9 cellular contexts compared by ENCODE assay signal in genomic region chr19:41311072-41311471, GRCh38. TPM values are rescaled to one million over a fixed set of nuclear protein-coding genes. Genes with fewer than 3 reads are reported as not detected.
A peak's percentile ranks its signal among the peaks of the same experiment; 100 is the strongest.
DNase-seq lines count a peak whose midpoint lies in the region; ATAC-seq and TF ChIP-seq lines count a peak whose summit lies in the region.
"Had no signal": no experiment of that assay in that cellular context is flagged by ENCODE, and none has a peak within 500 bp of the region (broad histone marks: within the 10 kb centered on the region; RNA-seq: fewer than 3 reads in every experiment).

No MANE protein-coding gene starts in this region.

- H3K4me3 ChIP-seq in BLaER1 treated with 17β-estradiol and CSF1 and Interleukin-3, amounts not matched to agents 10 nM and 100 nM, result peak overlapping the region; percentile 68 to 83 (median 72)
- H3K4me3 ChIP-seq in MG63 (peak overlapping the region; percentile 91), neuronal stem cell (ENCODE audit: low read length in 2 of 2) (peak overlapping the region in 1 of 2 donors; percentile 54)

- peaks cover 44 to 73% (median 56%) of the 10 kb centered on the region in 11 experiments for H3K36me3 ChIP-seq in BLaER1 treated with 17β-estradiol and CSF1 and Interleukin-3, amounts not matched to agents 10 nM and 100 nM
- H3K36me3 ChIP-seq in MG63 (peaks cover 65% of the 10 kb centered on the region), neuronal stem cell (replicated peaks in 1 of 2; ENCODE audit: control insufficient read depth in 2 of 2, insufficient read depth in 2 of 2, low read length in 2 of 2) (peaks cover 16 to 64% of the 10 kb centered on the region in 2 donors)

- peak overlapping the region; percentile 87 to 97 (median 93) for H3K9ac ChIP-seq in BLaER1 treated with 17β-estradiol and CSF1 and Interleukin-3, amounts not matched to agents 10 nM and 100 nM
- no peak overlapping the region for H3K9ac ChIP-seq in neuronal stem cell (ENCODE audit: low read depth, low read length, poor library complexity)

- no peak for TF ChIP-seq CTCF in nephron (IDR thresholded peaks at IDR 0.05; ENCODE audit: unreplicated experiment in 3 of 3)

- H3K27me3 Mint-ChIP-seq in dendritic cell treated with granulocyte-macrophage colony-stimulating factor and Interleukin-4, amounts not matched to agents 40 ng/mL and 50 ng/mL, for 4 days, result no peaks in the 10 kb centered on the region
- H3K27me3 Mint-ChIP-seq in nephron (ENCODE audit: low read depth), result no peaks in the 10 kb centered on the region

- H3K4me1 ChIP-seq in BLaER1 treated with 17β-estradiol and CSF1 and Interleukin-3, amounts not matched to agents 10 nM and 100 nM, result peaks cover 65 to 73% (median 69%) of the 10 kb centered on the region in 10 experiments
- peaks cover 0 to 8% of the 10 kb centered on the region in 2 donors for H3K4me1 ChIP-seq in neuronal stem cell (ENCODE audit: control insufficient read depth in 2 of 2, insufficient read depth in 1 of 2, low read depth in 1 of 2, low read length in 2 of 2)

- H3K14ac ChIP-seq in neuronal stem cell (ENCODE audit: low read length), result no peak overlapping the region

- H4K20me1 ChIP-seq in BLaER1 treated with 17β-estradiol and CSF1 and Interleukin-3, amounts not matched to agents 10 nM and 100 nM, result peaks cover 13 to 83% (median 61%) of the 10 kb centered on the region in 11 experiments; a peak in 21 of 22 replicates

- no peak overlapping the region for H2AK5ac ChIP-seq in neuronal stem cell (ENCODE audit: low read depth, low read length)

- H3K9me3 Mint-ChIP-seq in dendritic cell treated with granulocyte-macrophage colony-stimulating factor and Interleukin-4, amounts not matched to agents 40 ng/mL and 50 ng/mL, for 4 days, result no peaks in the 10 kb centered on the region
- no peaks in the 10 kb centered on the region for H3K9me3 Mint-ChIP-seq in nephron

- H3K4ac ChIP-seq in neuronal stem cell (ENCODE audit: low read length), result no peak overlapping the region

- H2BK5ac ChIP-seq in neuronal stem cell (ENCODE audit: low read length), result no peak overlapping the region

- peaks cover 69% of the 10 kb centered on the region for H3K4me1 Mint-ChIP-seq in dendritic cell treated with granulocyte-macrophage colony-stimulating factor and Interleukin-4, amounts not matched to agents 40 ng/mL and 50 ng/mL, for 4 days (ENCODE audit: low read depth)
- H3K4me1 Mint-ChIP-seq in nephron, result peaks cover 43% of the 10 kb centered on the region

- peak overlapping the region; percentile 92 for H3K4me3 Mint-ChIP-seq in dendritic cell treated with granulocyte-macrophage colony-stimulating factor and Interleukin-4, amounts not matched to agents 40 ng/mL and 50 ng/mL, for 4 days
- peak overlapping the region; percentile 95 to 98 (median 96) for H3K4me3 Mint-ChIP-seq in nephron

- peaks cover 2% of the 10 kb centered on the region for H3K79me1 ChIP-seq in neuronal stem cell (ENCODE audit: low read depth, low read length)

- peak overlapping the region; percentile 87 to 98 (median 94) for H3K4me2 ChIP-seq in BLaER1 treated with 17β-estradiol and CSF1 and Interleukin-3, amounts not matched to agents 10 nM and 100 nM
- H3K4me2 ChIP-seq in neuronal stem cell (ENCODE audit: insufficient read depth, low read length, poor library complexity, severe bottlenecking), result no peak overlapping the region

- no peaks in the 10 kb centered on the region for H3K9me3 ChIP-seq in BLaER1 treated with 17β-estradiol and CSF1 and Interleukin-3, amounts not matched to agents 10 nM and 100 nM (replicated peaks in 1 of 11)
- H3K9me3 ChIP-seq in MG63 (no peaks in the 10 kb centered on the region), neuronal stem cell (replicated peaks in 1 of 2; ENCODE audit: control insufficient read depth in 2 of 2, insufficient read depth in 1 of 2, low read depth in 1 of 2, low read length in 2 of 2) (no peaks in the 10 kb centered on the region)

- H3K23ac ChIP-seq in neuronal stem cell (ENCODE audit: low read depth, low read length, poor library complexity), result no peak overlapping the region

- peak overlapping the region in 10 of 11 experiments; percentile 86 to 97 (median 94); a peak in 18 of 22 replicates for H3K27ac ChIP-seq in BLaER1 treated with 17β-estradiol and CSF1 and Interleukin-3, amounts not matched to agents 10 nM and 100 nM
- H3K27ac ChIP-seq in neuronal stem cell (replicated peaks; ENCODE audit: low read length), result no peak overlapping the region

- H3K18ac ChIP-seq in neuronal stem cell (ENCODE audit: low read length), result no peak overlapping the region

- no peak overlapping the region for H2BK120ac ChIP-seq in neuronal stem cell (ENCODE audit: low read depth, low read length)

- no CpG with 5 or more reads among the region's 5 CpGs for WGBS in neuronal stem cell (ENCODE audit: extremely low coverage in 2 of 2, insufficient read length in 2 of 2, insufficient replicate concordance in 1 of 2), 2 donors

- no peak overlapping the region for H2BK12ac ChIP-seq in neuronal stem cell (ENCODE audit: low read length)

- H3K36me3 Mint-ChIP-seq in dendritic cell treated with granulocyte-macrophage colony-stimulating factor and Interleukin-4, amounts not matched to agents 40 ng/mL and 50 ng/mL, for 4 days (ENCODE audit: low read depth), result peaks cover 71% of the 10 kb centered on the region
- H3K36me3 Mint-ChIP-seq in nephron (ENCODE audit: low read depth), result peaks cover 33% of the 10 kb centered on the region

- H4K8ac ChIP-seq in neuronal stem cell (ENCODE audit: low read depth, low read length), result no peak overlapping the region

- H2BK15ac ChIP-seq in neuronal stem cell (ENCODE audit: low read length), result no peak overlapping the region

- H3K27me3 ChIP-seq in BLaER1 treated with 17β-estradiol and CSF1 and Interleukin-3, amounts not matched to agents 10 nM and 100 nM, result no peaks in the 10 kb centered on the region
- no peaks in the 10 kb centered on the region for H3K27me3 ChIP-seq in MG63
- no peaks in the 10 kb centered on the region for H3K27me3 ChIP-seq in neuronal stem cell (ENCODE audit: control insufficient read depth in 3 of 3, insufficient read depth in 3 of 3, low read depth in 1 of 3, low read length in 3 of 3)

- no peak for ATAC-seq in GM18498 (IDR thresholded peaks at IDR 0.05; ENCODE audit: unreplicated experiment)

- peak overlapping the region; percentile 98 for H3K27ac Mint-ChIP-seq in dendritic cell treated with granulocyte-macrophage colony-stimulating factor and Interleukin-4, amounts not matched to agents 40 ng/mL and 50 ng/mL, for 4 days
- peak overlapping the region in 2 of 3 experiments; percentile 97 to 98 for H3K27ac Mint-ChIP-seq in nephron

- DNase-seq in MG63 (no peak), NK-92 (lab: John Stamatoyannopoulos, UW; ENCODE audit: unreplicated experiment) (no peak), NCI-H1930 (lab: John Stamatoyannopoulos, UW) (no peak), neuronal stem cell (ENCODE audit: low spot score) (no peak)
- DNase-seq: NCI-H2081 had no signal

- intact Hi-C loops in dendritic cell treated with granulocyte-macrophage colony-stimulating factor and Interleukin-4, amounts not matched to agents 40 ng/mL and 50 ng/mL, for 4 days (cut with micrococcal nuclease), result loop anchor here (5.0 kb wide), 1 partner anchor 41 kb away; the partner anchor contains the start of gene TGFB1

- no peak overlapping the region for H4K91ac ChIP-seq in neuronal stem cell (ENCODE audit: low read depth, low read length, poor library complexity)

- H2AFZ ChIP-seq in neuronal stem cell (ENCODE audit: low read length), result no peak overlapping the region

RNA-seq across cellular contexts. Expression of gene CCDC97, which starts 1.1 kb away (rescaled TPM):
- total RNA-seq in MG63 (2014; rRNA removed; shearing (Covaris generic); ENCODE audit: low replicate concordance), result 2.8 and 22.3 TPM in 2 replicates
- 21.6 TPM for polyA plus RNA-seq in neuronal stem cell (2013, experiment 1 of 2)
- polyA plus RNA-seq in neuronal stem cell (2013, experiment 2 of 2), result 20.9 TPM

RNA-seq across cellular contexts. Expression of gene TGFB1, which starts 42.6 kb away (rescaled TPM):
- 5.6 and 8.6 TPM in 2 replicates for total RNA-seq in MG63 (2014; rRNA removed; shearing (Covaris generic); ENCODE audit: low replicate concordance)
- polyA plus RNA-seq in neuronal stem cell (2013, experiment 1 of 2), result 6.1 TPM
- 6.1 TPM for polyA plus RNA-seq in neuronal stem cell (2013, experiment 2 of 2)

RNA-seq across cellular contexts. Expression of gene HNRNPUL1, which starts 46.9 kb away (rescaled TPM):
- 149 and 151 TPM in 2 replicates for total RNA-seq in MG63 (2014; rRNA removed; shearing (Covaris generic); ENCODE audit: low replicate concordance)
- 268 TPM for polyA plus RNA-seq in neuronal stem cell (2013, experiment 1 of 2)
- 278 TPM for polyA plus RNA-seq in neuronal stem cell (2013, experiment 2 of 2)

RNA-seq across cellular contexts. Expression of gene B9D2, which starts 52.9 kb away (rescaled TPM):
- 2.4 and 31.0 TPM in 2 replicates for total RNA-seq in MG63 (2014; rRNA removed; shearing (Covaris generic); ENCODE audit: low replicate concordance)
- polyA plus RNA-seq in neuronal stem cell (2013, experiment 1 of 2), result 6.5 TPM
- 6.0 TPM for polyA plus RNA-seq in neuronal stem cell (2013, experiment 2 of 2)
